In the genomic region with DNA sequence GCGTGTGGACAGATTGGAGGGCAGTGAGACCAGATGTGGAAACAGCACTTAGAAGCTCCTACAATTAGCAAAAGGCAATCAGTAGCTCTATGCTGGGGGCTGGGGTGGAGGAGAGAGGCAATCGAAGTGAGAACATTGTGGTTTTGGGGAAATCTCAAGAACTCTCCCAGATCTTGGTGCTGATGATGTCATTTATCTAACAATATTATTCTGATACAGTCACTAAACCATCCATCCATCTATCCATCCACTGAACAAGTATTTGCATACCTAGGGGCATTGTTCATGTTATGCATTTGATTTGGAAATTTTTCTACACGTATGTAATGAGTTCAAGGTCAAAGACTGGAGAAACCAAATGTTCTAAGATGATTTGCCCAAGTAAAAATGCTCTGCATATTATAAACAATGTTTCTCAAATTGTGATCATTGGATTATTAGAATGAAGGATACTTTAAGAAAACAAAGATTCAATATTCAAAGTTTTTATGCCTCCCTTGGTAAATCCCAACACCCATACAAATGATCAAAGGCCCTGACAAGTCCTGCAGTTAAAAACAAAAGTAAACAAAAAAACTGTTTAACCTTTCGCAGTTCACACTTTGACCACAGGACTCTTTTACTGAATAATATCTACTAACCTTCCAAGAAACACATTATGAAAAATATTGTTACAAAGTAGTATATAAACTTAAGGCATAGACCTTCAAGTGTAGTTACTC, we compare ENCODE assay signal across 30 cellular contexts.
"Had no signal": no experiment of that assay in that cellular context is flagged by ENCODE, and none has a peak within 500 bp of the region (broad histone marks: within the 10 kb centered on the region; RNA-seq: fewer than 3 reads in every experiment).

No MANE protein-coding gene starts in this region.

- ATAC-seq: left colon; left lung; lower lobe of right lung; naive thymus-derived CD8-positive, alpha-beta T cell; pancreas; right cardiac atrium; stimulated activated memory B cell treated with anti-CD40 and anti-IgM and Interleukin-4, amounts not matched to agents 10 μg/mL and 1 μg/mL and 100 μg/mL, for 72 hours; stimulated activated naive CD8-positive, alpha-beta T cell treated with anti-CD3 and anti-CD28 coated beads, Interleukin-15, amount 100 ng/mL, for 72 hours had no signal

- DNase-seq: hypothalamus; immature natural killer cell; kidney; left colon; left lung; lower lobe of right lung; mammary epithelial cell; mesenchymal stem cell; naive thymus-derived CD8-positive, alpha-beta T cell; nucleus accumbens; pancreas; posterior cingulate gyrus; retina; right cardiac atrium; sigmoid colon; stimulated activated CD4-positive, alpha-beta T cell treated with anti-CD3 and anti-CD28 coated beads, Interleukin-1b, Interleukin-23, amount 100 ng/mL, for 48 hours; stimulated activated CD4-positive, alpha-beta T cell treated with anti-CD3 and anti-CD28 coated beads, Interleukin-2, amount 100 ng/mL, for 48 hours; stimulated activated CD4-positive, alpha-beta T cell treated with anti-CD3 and anti-CD28 coated beads, Interleukin-4, amount 100 ng/mL, for 4 hours; stimulated activated CD8-positive, alpha-beta memory T cell treated with anti-CD3 and anti-CD28 coated beads, Interleukin-4, amount 100 ng/mL, for 48 hours; stimulated activated naive CD4-positive, alpha-beta T cell treated with Interleukin-2 at 50 U/mL for 16 hours; stimulated activated naive CD8-positive, alpha-beta T cell treated with anti-CD3 and anti-CD28 coated beads, Interleukin-15, amount 100 ng/mL, for 72 hours; substantia nigra; upper lobe of left lung had no signal

- H3K4me3 ChIP-seq: left lung, lower lobe of right lung, pancreas, prostate gland, sigmoid colon, smooth muscle cell, tibial nerve, upper lobe of left lung, vagina had no signal

- H3K9me3 Mint-ChIP-seq: nephron; stimulated activated memory B cell treated with anti-CD40 and anti-IgM and Interleukin-4, amounts not matched to agents 10 μg/mL and 1 μg/mL and 100 μg/mL, for 72 hours had no signal

- H3K27me3 ChIP-seq: left lung, pancreas, sigmoid colon, tibial nerve, upper lobe of left lung, vagina had no signal

- H3K4me1 Mint-ChIP-seq: naive thymus-derived CD8-positive, alpha-beta T cell; nephron; neural crest cell; stimulated activated memory B cell treated with anti-CD40 and anti-IgM and Interleukin-4, amounts not matched to agents 10 μg/mL and 1 μg/mL and 100 μg/mL, for 72 hours; stimulated activated naive CD8-positive, alpha-beta T cell treated with anti-CD3 and anti-CD28 coated beads, Interleukin-15, amount 100 ng/mL, for 72 hours had no signal

- H3K27ac Mint-ChIP-seq: immature natural killer cell; naive thymus-derived CD8-positive, alpha-beta T cell; nephron; stimulated activated memory B cell treated with anti-CD40 and anti-IgM and Interleukin-4, amounts not matched to agents 10 μg/mL and 1 μg/mL and 100 μg/mL, for 72 hours; stimulated activated naive CD8-positive, alpha-beta T cell treated with anti-CD3 and anti-CD28 coated beads, Interleukin-15, amount 100 ng/mL, for 72 hours had no signal

- H3K4me1 ChIP-seq: left lung, lower lobe of right lung, pancreas, prostate gland, tibial nerve, upper lobe of left lung, vagina had no signal

- H3K9me3 ChIP-seq: left lung, lower lobe of right lung, pancreas, prostate gland, sigmoid colon, tibial nerve, upper lobe of left lung, vagina had no signal

- H3K27me3 Mint-ChIP-seq: stimulated activated memory B cell treated with anti-CD40 and anti-IgM and Interleukin-4, amounts not matched to agents 10 μg/mL and 1 μg/mL and 100 μg/mL, for 72 hours; stimulated activated naive CD8-positive, alpha-beta T cell treated with anti-CD3 and anti-CD28 coated beads, Interleukin-15, amount 100 ng/mL, for 72 hours had no signal

- H3K27ac ChIP-seq: left lung, lower lobe of right lung, pancreas, prostate gland, sigmoid colon, tibial nerve, upper lobe of left lung, vagina had no signal

- H3K4me3 Mint-ChIP-seq: immature natural killer cell; naive thymus-derived CD8-positive, alpha-beta T cell; nephron; neural crest cell; stimulated activated memory B cell treated with anti-CD40 and anti-IgM and Interleukin-4, amounts not matched to agents 10 μg/mL and 1 μg/mL and 100 μg/mL, for 72 hours; stimulated activated naive CD8-positive, alpha-beta T cell treated with anti-CD3 and anti-CD28 coated beads, Interleukin-15, amount 100 ng/mL, for 72 hours had no signal

- H3K36me3 Mint-ChIP-seq: immature natural killer cell; naive thymus-derived CD8-positive, alpha-beta T cell; stimulated activated memory B cell treated with anti-CD40 and anti-IgM and Interleukin-4, amounts not matched to agents 10 μg/mL and 1 μg/mL and 100 μg/mL, for 72 hours had no signal

- H3K36me3 ChIP-seq: left lung, lower lobe of right lung, pancreas, prostate gland, sigmoid colon, tibial nerve, upper lobe of left lung, vagina had no signal
